3 cellular contexts compared by ENCODE assay signal in the genomic region with DNA sequence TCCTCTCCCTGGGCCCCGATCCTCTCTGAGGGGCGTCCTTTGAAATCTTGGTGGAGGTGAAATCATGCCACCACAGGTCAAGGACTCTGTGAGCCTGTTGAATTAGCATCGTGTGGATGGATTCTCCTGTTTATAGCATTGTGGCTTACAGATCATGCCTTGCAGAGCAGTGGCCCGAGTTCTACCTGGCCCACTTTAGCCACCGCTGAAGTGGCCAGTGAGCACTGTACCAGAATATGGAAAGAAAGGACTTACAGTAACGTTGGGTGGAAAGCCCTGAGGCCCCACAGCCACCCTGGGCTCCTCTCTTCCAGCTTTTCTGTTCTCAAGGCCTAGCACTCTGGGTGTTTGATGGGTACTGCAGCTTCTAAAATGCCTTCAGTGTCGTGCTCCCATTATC. TPM values are rescaled to one million over a fixed set of nuclear protein-coding genes. Genes with fewer than 3 reads are reported as not detected.
"Had no signal": no experiment of that assay in that cellular context is flagged by ENCODE, and none has a peak within 500 bp of the region (broad histone marks: within the 10 kb centered on the region; RNA-seq: fewer than 3 reads in every experiment).

No MANE protein-coding gene starts in this region.

- H3K4me3 ChIP-seq: GM12878 had no signal

- DNase-seq: GDM1, GF-D8 had no signal

- ATAC-seq: GM12878 had no signal

RNA-seq across cellular contexts. Expression of a gene that starts 35.3 kb away (rescaled TPM):
- total RNA-seq: GM12878 had no signal
- polyA plus RNA-seq: GM12878 had no signal
